Comparison of ENCODE assay signal across 8 cellular contexts in genomic region chr11:59615132-59615636, GRCh38. TPM values are rescaled to one million over a fixed set of nuclear protein-coding genes. Genes with fewer than 3 reads are reported as not detected.
A peak's percentile ranks its signal among the peaks of the same experiment; 100 is the strongest.
DNase-seq lines count a peak whose midpoint lies in the region; ATAC-seq and TF ChIP-seq lines count a peak whose summit lies in the region.

No MANE protein-coding gene starts in this region.

- peak overlapping the region; percentile 90 for H3K27ac Mint-ChIP-seq in activated T-helper 1 cell treated with anti-CD3 and anti-CD28 coated beads, Interleukin-12 subunit alpha, Interleukin-12 subunit beta, Interleukin-2, Interleukin-4 antibody, amounts not matched to agents 30 ng/mL and 10 ng/mL and 1 ng/mL, durations not matched to agents 14 hours and 24 hours and 36 hours

- TF ChIP-seq CTCF in foreskin fibroblast (IDR thresholded peaks at IDR 0.05; ENCODE audit: low read depth, low read length) (no peak), testis (IDR thresholded peaks at IDR 0.05) (peak in 1 of 3 experiments; percentile 12)

- DNase-seq in NCI-H748 treated with DMSO at 0.1 percent for 48 hours (lab: John Stamatoyannopoulos, UW) = peak; percentile 18
- peak; percentile 41 for DNase-seq in activated T-helper 1 cell treated with anti-CD3 and anti-CD28 coated beads, Interleukin-12 subunit alpha, Interleukin-12 subunit beta, Interleukin-2, Interleukin-4 antibody, amounts not matched to agents 30 ng/mL and 10 ng/mL and 1 ng/mL, durations not matched to agents 14 hours and 24 hours and 36 hours (ENCODE audit: low spot score)
- DNase-seq in foreskin fibroblast = peak in 1 of 2 donors; percentile 16
- peak in 45 of 56 donors; percentile 7 to 72 (median 41) for DNase-seq in nucleus accumbens (lab: John Stamatoyannopoulos, UW)
- DNase-seq in testis = peak; percentile 69
- DNase-seq in COLO829 (ENCODE audit: low spot score) = no peak

- peaks cover 37% of the 10 kb centered on the region for H3K4me1 Mint-ChIP-seq in activated T-helper 1 cell treated with anti-CD3 and anti-CD28 coated beads, Interleukin-12 subunit alpha, Interleukin-12 subunit beta, Interleukin-2, Interleukin-4 antibody, amounts not matched to agents 30 ng/mL and 10 ng/mL and 1 ng/mL, durations not matched to agents 14 hours and 24 hours and 36 hours (ENCODE audit: low read depth)

- intact Hi-C loops in activated T-helper 1 cell treated with anti-CD3 and anti-CD28 coated beads, Interleukin-12 subunit alpha, Interleukin-12 subunit beta, Interleukin-2, Interleukin-4 antibody, amounts not matched to agents 30 ng/mL and 10 ng/mL and 1 ng/mL, durations not matched to agents 14 hours and 24 hours and 36 hours (cut with micrococcal nuclease) = loop anchor here (10.0 kb wide), 1 partner anchor 1950 kb away; the partner anchor contains the start of gene ZDHHC5
- intact Hi-C loops in testis (cut with DNase I; ENCODE audit: low total_unique reads) = no loop called here

- WGBS in testis, 2 donors = 0% methylated on average over 6 to 51 of the region's 51 CpGs

- no peaks in the 10 kb centered on the region for H3K27me3 Mint-ChIP-seq in activated T-helper 1 cell treated with anti-CD3 and anti-CD28 coated beads, Interleukin-12 subunit alpha, Interleukin-12 subunit beta, Interleukin-2, Interleukin-4 antibody, amounts not matched to agents 30 ng/mL and 10 ng/mL and 1 ng/mL, durations not matched to agents 14 hours and 24 hours and 36 hours (ENCODE audit: insufficient read depth)

- H3K27ac ChIP-seq in testis = peak overlapping the region; percentile 85 to 96

- peak; percentile 12 for ATAC-seq in GM18519 (IDR thresholded peaks at IDR 0.05; ENCODE audit: low FRiP score, unreplicated experiment)
- ATAC-seq in HG02973 (IDR thresholded peaks at IDR 0.05; ENCODE audit: unreplicated experiment) = peak; percentile 12

- peak overlapping the region; percentile 98 for H3K4me3 Mint-ChIP-seq in activated T-helper 1 cell treated with anti-CD3 and anti-CD28 coated beads, Interleukin-12 subunit alpha, Interleukin-12 subunit beta, Interleukin-2, Interleukin-4 antibody, amounts not matched to agents 30 ng/mL and 10 ng/mL and 1 ng/mL, durations not matched to agents 14 hours and 24 hours and 36 hours

- H3K36me3 Mint-ChIP-seq in activated T-helper 1 cell treated with anti-CD3 and anti-CD28 coated beads, Interleukin-12 subunit alpha, Interleukin-12 subunit beta, Interleukin-2, Interleukin-4 antibody, amounts not matched to agents 30 ng/mL and 10 ng/mL and 1 ng/mL, durations not matched to agents 14 hours and 24 hours and 36 hours (ENCODE audit: low read depth) = peaks cover 15% of the 10 kb centered on the region

- H3K4me3 ChIP-seq in foreskin fibroblast (ENCODE audit: low read depth in 1 of 2, low read length in 2 of 2) = peak overlapping the region; percentile 74 to 90
- H3K4me3 ChIP-seq in testis = peak overlapping the region; percentile 78 to 91

- no peaks in the 10 kb centered on the region for H3K9me3 ChIP-seq in testis

- H3K9me3 Mint-ChIP-seq in activated T-helper 1 cell treated with anti-CD3 and anti-CD28 coated beads, Interleukin-12 subunit alpha, Interleukin-12 subunit beta, Interleukin-2, Interleukin-4 antibody, amounts not matched to agents 30 ng/mL and 10 ng/mL and 1 ng/mL, durations not matched to agents 14 hours and 24 hours and 36 hours = no peaks in the 10 kb centered on the region

- no peaks in the 10 kb centered on the region for H3K36me3 ChIP-seq in testis (ENCODE audit: low read depth, missing control alignments)

- no peak for TF ChIP-seq POLR2A in testis (IDR thresholded peaks at IDR 0.05)

- no peaks in the 10 kb centered on the region for H3K27me3 ChIP-seq in testis

- peaks cover 26% of the 10 kb centered on the region for H3K4me1 ChIP-seq in testis

RNA-seq across cellular contexts. Expression of gene OSBP, which starts 0.4 kb away (rescaled TPM):
- total RNA-seq in activated T-helper 1 cell treated with anti-CD3 and anti-CD28 coated beads, Interleukin-12 subunit alpha, Interleukin-12 subunit beta, Interleukin-2, Interleukin-4 antibody, amounts not matched to agents 30 ng/mL and 10 ng/mL and 1 ng/mL, durations not matched to agents 14 hours and 24 hours and 36 hours = 40.5 and 41.7 TPM in 2 replicates
- 10 to 100 TPM; 49.2 to 63.1 TPM for total RNA-seq in testis
- polyA plus RNA-seq in testis (ENCODE audit: insufficient read depth, low read depth, low replicate concordance) = 45.0 TPM

RNA-seq across cellular contexts. Expression of gene PATL1, which starts 53.7 kb away (rescaled TPM):
- 68.7 and 74.0 TPM in 2 replicates for total RNA-seq in activated T-helper 1 cell treated with anti-CD3 and anti-CD28 coated beads, Interleukin-12 subunit alpha, Interleukin-12 subunit beta, Interleukin-2, Interleukin-4 antibody, amounts not matched to agents 30 ng/mL and 10 ng/mL and 1 ng/mL, durations not matched to agents 14 hours and 24 hours and 36 hours
- 10 to 100 TPM; 22.5 to 24.0 TPM for total RNA-seq in testis
- 25.4 TPM for polyA plus RNA-seq in testis (ENCODE audit: insufficient read depth, low read depth, low replicate concordance)
